26 cellular contexts compared by ENCODE assay signal in the genomic region with DNA sequence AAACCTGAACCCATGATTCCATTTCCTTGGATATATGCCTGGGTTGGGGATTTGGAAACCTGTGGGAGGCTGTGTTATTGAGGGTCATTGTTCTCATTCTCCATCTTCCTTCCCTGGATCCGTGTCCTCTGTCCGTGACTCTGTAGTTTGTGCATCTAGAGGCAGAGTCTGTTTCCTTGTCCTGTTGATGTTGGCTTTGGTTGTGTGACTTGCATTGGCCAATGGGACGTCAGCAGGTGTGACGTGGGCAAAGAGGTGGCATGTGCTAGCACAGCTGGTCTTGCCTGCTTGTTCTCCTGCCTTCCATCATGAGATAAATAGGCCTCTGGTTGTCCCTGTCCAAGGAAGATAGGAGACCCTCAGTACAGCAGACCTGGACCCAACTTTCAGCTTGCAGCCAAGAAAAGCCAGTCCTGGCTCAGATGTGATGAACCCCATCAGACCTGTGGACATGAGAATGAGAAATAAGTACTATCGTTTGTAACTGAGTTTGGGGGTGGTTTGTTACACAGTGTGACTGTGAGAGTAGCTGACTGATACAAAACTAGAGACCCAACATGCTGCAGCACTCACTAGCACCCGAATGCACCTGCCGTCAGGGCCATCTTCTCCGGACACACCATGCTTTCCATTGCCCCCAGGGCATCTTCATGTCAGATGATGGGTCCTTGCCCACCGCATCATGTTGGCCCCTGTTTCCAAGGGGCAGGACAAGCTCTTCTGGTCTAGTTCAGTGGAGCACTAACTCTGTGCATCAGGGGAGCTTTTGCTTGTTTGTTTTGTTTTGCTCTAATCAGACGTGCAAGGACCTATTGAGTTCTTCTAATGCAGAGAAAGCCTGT.
DNase-seq lines count a peak whose midpoint lies in the region; ATAC-seq, FAIRE-seq and TF ChIP-seq lines count a peak whose summit lies in the region.
"Had no signal": no experiment of that assay in that cellular context is flagged by ENCODE, and none has a peak within 500 bp of the region (broad histone marks: within the 10 kb centered on the region; RNA-seq: fewer than 3 reads in every experiment).

No MANE protein-coding gene starts in this region.

- peaks cover 8% of the 10 kb centered on the region for H3K9me3 Mint-ChIP-seq in glutamatergic neuron (ENCODE audit: unreplicated experiment)
- H3K9me3 Mint-ChIP-seq: CD8-positive, alpha-beta T cell had no signal

- peaks cover 13% of the 10 kb centered on the region for H3K27me3 Mint-ChIP-seq in glutamatergic neuron (ENCODE audit: unreplicated experiment)

- 93% methylated on average over 10 of the region's 10 CpGs for WGBS in thymus

- peak overlapping the region; percentile 15 for H3K27ac ChIP-seq in thymus (ENCODE audit: low read depth)
- H3K27ac ChIP-seq: Peyer's patch, SK-N-MC had no signal

- DNase-seq in HTR-8/SVneo (ENCODE audit: insufficient read length, low spot score) (no peak), dermis blood vessel endothelial cell (peak; percentile 35), glutamatergic neuron (no peak), foreskin fibroblast (no peak)
- DNase-seq: C1 segment of cervical spinal cord; CD8-positive, alpha-beta T cell; EL; GDM1; IMR-90; KG1; MG63; NCI-H1105 treated with DMSO at 0.1 percent for 48 hours; NCI-H146; NCI-H1930; NCI-H2107; NCI-H510A; OCI-M1; Peyer's patch; SIG-M5 had no signal

- no peak for TF ChIP-seq CTCF in glutamatergic neuron (IDR thresholded peaks at IDR 0.05; ENCODE audit: partially characterized antibody, unreplicated experiment)
- no peak for TF ChIP-seq CTCF in foreskin fibroblast (IDR thresholded peaks at IDR 0.05; ENCODE audit: low read depth, low read length)

- peak overlapping the region; percentile 91 for H3K27ac Mint-ChIP-seq in glutamatergic neuron (ENCODE audit: unreplicated experiment)
- H3K27ac Mint-ChIP-seq: CD8-positive, alpha-beta T cell had no signal

- no peaks in the 10 kb centered on the region for H3K36me3 ChIP-seq in thymus (ENCODE audit: control insufficient read depth, insufficient read depth)
- H3K36me3 ChIP-seq: MG63, Peyer's patch had no signal

- H3K4me1 Mint-ChIP-seq in glutamatergic neuron (ENCODE audit: low read depth, unreplicated experiment): peaks cover 41% of the 10 kb centered on the region

- no peaks in the 10 kb centered on the region for H3K36me3 Mint-ChIP-seq in glutamatergic neuron (ENCODE audit: unreplicated experiment)
- H3K36me3 Mint-ChIP-seq: CD8-positive, alpha-beta T cell had no signal

- FAIRE-seq in HTR-8/SVneo (lab: Jason Lieb, UNC): peak; percentile 86
- FAIRE-seq: GM12878, H54 had no signal

- no peak overlapping the region for H3K4me3 Mint-ChIP-seq in glutamatergic neuron (ENCODE audit: unreplicated experiment)
- H3K4me3 Mint-ChIP-seq: CD8-positive, alpha-beta T cell had no signal

- no peaks in the 10 kb centered on the region for H3K9me3 ChIP-seq in thymus (ENCODE audit: control insufficient read depth)
- H3K9me3 ChIP-seq: Caco-2, MG63, Peyer's patch had no signal

- peaks cover 21% of the 10 kb centered on the region for H3K4me1 ChIP-seq in thymus (ENCODE audit: control insufficient read depth, insufficient read depth, low read length)
- H3K4me1 ChIP-seq: Peyer's patch had no signal

- H3K4me3 ChIP-seq in thymus (ENCODE audit: low read length): no peak overlapping the region
- no peak overlapping the region for H3K4me3 ChIP-seq in foreskin fibroblast (ENCODE audit: low read depth in 1 of 2, low read length in 2 of 2)
- H3K4me3 ChIP-seq: GM12878, MG63, Peyer's patch, SK-N-MC had no signal

- H3K27me3 ChIP-seq in thymus (ENCODE audit: control insufficient read depth, insufficient read depth): no peaks in the 10 kb centered on the region
- H3K27me3 ChIP-seq: MG63, Peyer's patch had no signal

- no peak for ATAC-seq in GM18873 (IDR thresholded peaks at IDR 0.05; ENCODE audit: low FRiP score, unreplicated experiment)
- ATAC-seq in GM19452 (IDR thresholded peaks at IDR 0.05; ENCODE audit: unreplicated experiment): no peak
- ATAC-seq: CD8-positive, alpha-beta T cell; GM12878 had no signal
